Comparison of ENCODE assay signal across 13 cellular contexts in genomic region chr5:165202144-165202910, GRCh38.
A peak's percentile ranks its signal among the peaks of the same experiment; 100 is the strongest.
DNase-seq lines count a peak whose midpoint lies in the region; ATAC-seq, FAIRE-seq and TF ChIP-seq lines count a peak whose summit lies in the region.
"Had no signal": no experiment of that assay in that cellular context is flagged by ENCODE, and none has a peak within 500 bp of the region (broad histone marks: within the 10 kb centered on the region; RNA-seq: fewer than 3 reads in every experiment).

No MANE protein-coding gene starts in this region.

- H3K9ac ChIP-seq in fibroblast of lung (ENCODE audit: insufficient read depth, low read length) (no peak overlapping the region), GM23248 (no peak overlapping the region)
- H3K9ac ChIP-seq: BLaER1 had no signal

- H2AFZ ChIP-seq in fibroblast of lung (ENCODE audit: low read length) (no peak overlapping the region), GM23248 (no peak overlapping the region)

- no peaks in the 10 kb centered on the region for H3K79me2 ChIP-seq in fibroblast of lung (ENCODE audit: control insufficient read depth, insufficient read depth, low read length)
- H3K79me2 ChIP-seq in GM23248 (ENCODE audit: insufficient read depth) = no peaks in the 10 kb centered on the region

- no peak for FAIRE-seq in D721Med (lab: Jason Lieb, UNC)
- FAIRE-seq: GM18507, H1 had no signal

- WGBS in GM23248 (ENCODE audit: low coverage in 1 of 2, low lambda C conversion rate in 2 of 2, missing lambda C conversion rate in 2 of 2), 2 experiments = 62 to 65% methylated on average over 3 of the region's 3 CpGs

- DNase-seq in LNCaP clone FGC (ENCODE audit: low read depth) = peak; percentile 99
- peak; percentile 8 to 45 for DNase-seq in fibroblast of lung (ENCODE audit: low read depth in 2 of 2)
- DNase-seq in gastrocnemius medialis = no peak
- no peak for DNase-seq in D721Med (ENCODE audit: insufficient read length, low spot score)
- DNase-seq in GM23248 = no peak
- DNase-seq in kidney tubule cell (ENCODE audit: low spot score) = no peak
- DNase-seq: CD4-positive, CD25-positive, alpha-beta regulatory T cell; DMS 273 treated with DMSO at 0.1 percent for 48 hours; HFFc6 had no signal

- no peaks in the 10 kb centered on the region for H3K9me3 ChIP-seq in fibroblast of lung (ENCODE audit: control insufficient read depth, insufficient read depth, low read depth, low read length)
- no peaks in the 10 kb centered on the region for H3K9me3 ChIP-seq in gastrocnemius medialis
- H3K9me3 ChIP-seq in GM23248 (ENCODE audit: low read depth) = no peaks in the 10 kb centered on the region
- H3K9me3 ChIP-seq: BLaER1 had no signal

- ATAC-seq in gastrocnemius medialis = no peak

- no peaks in the 10 kb centered on the region for H3K4me1 ChIP-seq in fibroblast of lung (ENCODE audit: control insufficient read depth, extremely low read depth, insufficient read depth, low read length)
- no peaks in the 10 kb centered on the region for H3K4me1 ChIP-seq in gastrocnemius medialis
- no peaks in the 10 kb centered on the region for H3K4me1 ChIP-seq in GM23248 (ENCODE audit: insufficient read depth)
- H3K4me1 ChIP-seq: BLaER1 had no signal

- no peak overlapping the region for H3K4me3 ChIP-seq in LNCaP clone FGC (ENCODE audit: low read depth, low read length)
- H3K4me3 ChIP-seq in fibroblast of lung (replicated peaks in 1 of 4; ENCODE audit: control extremely low read depth in 1 of 4, insufficient read depth in 1 of 4, low read depth in 3 of 4, low read length in 4 of 4) = no peak overlapping the region
- no peak overlapping the region for H3K4me3 ChIP-seq in gastrocnemius medialis
- H3K4me3 ChIP-seq in GM23248 = no peak overlapping the region
- H3K4me3 ChIP-seq: BLaER1 had no signal

- no peak for TF ChIP-seq CTCF in LNCaP clone FGC (IDR thresholded peaks at IDR 0.05; ENCODE audit: control insufficient read depth, extremely low read depth, insufficient read depth)
- TF ChIP-seq CTCF in VCaP (conservative IDR thresholded peaks at IDR 0.05) = no peak
- TF ChIP-seq CTCF in fibroblast of lung (conservative IDR thresholded peaks at IDR 0.05 in 1 of 2, IDR thresholded peaks at IDR 0.05 in 1 of 2; ENCODE audit: low read depth in 1 of 2, low read length in 2 of 2) = no peak
- TF ChIP-seq CTCF in gastrocnemius medialis (IDR thresholded peaks at IDR 0.05 in 4 of 5, conservative IDR thresholded peaks at IDR 0.05 in 1 of 5) = no peak
- no peak for TF ChIP-seq CTCF in D721Med (IDR thresholded peaks at IDR 0.05; ENCODE audit: insufficient read depth, missing control alignments)

- H3K4me2 ChIP-seq in fibroblast of lung (ENCODE audit: extremely low read depth, insufficient read depth, low read length) = no peak overlapping the region
- H3K4me2 ChIP-seq in GM23248 (ENCODE audit: unreplicated experiment) = no peak overlapping the region
- H3K4me2 ChIP-seq: BLaER1 had no signal

- intact Hi-C loops in gastrocnemius medialis (cut with DNase I; ENCODE audit: low total_unique reads) = no loop called here

- H3K9me2 ChIP-seq in GM23248 (ENCODE audit: insufficient read depth) = no peaks in the 10 kb centered on the region

- H3K27me3 ChIP-seq in fibroblast of lung (ENCODE audit: control insufficient read depth, insufficient read depth, low read length) (no peaks in the 10 kb centered on the region), gastrocnemius medialis (no peaks in the 10 kb centered on the region), GM23248 (replicated peaks; ENCODE audit: insufficient read depth) (no peaks in the 10 kb centered on the region)
- H3K27me3 ChIP-seq: BLaER1 had no signal

- in situ Hi-C loops in gastrocnemius medialis (cut with MboI; ENCODE audit: low sequenced_read_pairs in 4 of 4) (loop anchor here in 3 of 4 donors (25.0 kb wide), 3 partner anchors 1190 to 1640 kb away; no protein-coding TSS in a partner anchor), GM23248 (cut with MboI) (loop anchor here (25.0 kb wide), 3 partner anchors 1165 to 1640 kb away; no protein-coding TSS in a partner anchor)

- H3K36me3 ChIP-seq in fibroblast of lung (ENCODE audit: control insufficient read depth, insufficient read depth, low read length) (no peaks in the 10 kb centered on the region), gastrocnemius medialis (no peaks in the 10 kb centered on the region), GM23248 (ENCODE audit: low read depth) (no peaks in the 10 kb centered on the region)
- H3K36me3 ChIP-seq: BLaER1 had no signal

- TF ChIP-seq POLR2A in gastrocnemius medialis (IDR thresholded peaks at IDR 0.05) = no peak

- no peaks in the 10 kb centered on the region for H3F3A ChIP-seq in GM23248 (ENCODE audit: insufficient read depth)

- H3K27ac ChIP-seq in VCaP (peak overlapping the region; percentile 28), fibroblast of lung (ENCODE audit: insufficient read depth, low read length) (no peak overlapping the region), gastrocnemius medialis (no peak overlapping the region), GM23248 (no peak overlapping the region)
- H3K27ac ChIP-seq: BLaER1 had no signal

- H4K20me1 ChIP-seq in fibroblast of lung (ENCODE audit: control insufficient read depth, extremely low read depth, insufficient read depth, low read length) (no peaks in the 10 kb centered on the region), GM23248 (ENCODE audit: insufficient read depth) (no peaks in the 10 kb centered on the region)
- H4K20me1 ChIP-seq: BLaER1 had no signal

Comparison
In these comparisons a context has a peak if more than half of its experiments do, and no peak if none do; other contexts are left out.
1. DNase-seq: peak in LNCaP clone FGC (single experiment) and fibroblast of lung (2 of 2); none in gastrocnemius medialis (0 of 2), D721Med (single experiment), GM23248 (single experiment) and kidney tubule cell (single experiment).